12 cellular contexts compared by ENCODE assay signal in genomic region chr11:111694851-111695250, GRCh38.
A peak's percentile ranks its signal among the peaks of the same experiment; 100 is the strongest.
DNase-seq lines count a peak whose midpoint lies in the region; ATAC-seq and TF ChIP-seq lines count a peak whose summit lies in the region.
"Had no signal": no experiment of that assay in that cellular context is flagged by ENCODE, and none has a peak within 500 bp of the region (broad histone marks: within the 10 kb centered on the region; RNA-seq: fewer than 3 reads in every experiment).

No MANE protein-coding gene starts in this region.

- H3K4me3 Mint-ChIP-seq in brain: peak overlapping the region; percentile 4 to 57 (median 35)
- H3K4me3 Mint-ChIP-seq: activated naive CD4-positive, alpha-beta T cell treated with anti-CD3 and anti-CD28 coated beads, Interleukin-2, amount 10 ng/mL, durations not matched to agents 7 days and 5 days; CD4-positive, CD25-positive, alpha-beta regulatory T cell had no signal

- intact Hi-C loops in aorta (cut with DNase I): no loop called here

- no peaks in the 10 kb centered on the region for H3K27me3 ChIP-seq in ACC112 (ENCODE audit: insufficient read depth, low read length)
- no peaks in the 10 kb centered on the region for H3K27me3 ChIP-seq in aorta (ENCODE audit: control insufficient read depth in 1 of 2, insufficient read depth in 2 of 2, low read length in 1 of 2)
- H3K27me3 ChIP-seq: sigmoid colon had no signal

- peaks cover 4% of the 10 kb centered on the region for H3K36me3 Mint-ChIP-seq in brain

- H2AFZ ChIP-seq in ACC112 (ENCODE audit: low read length, unreplicated experiment): no peak overlapping the region

- TF ChIP-seq CTCF in brain (conservative IDR thresholded peaks at IDR 0.05): no peak

- peak overlapping the region; percentile 90 for H3K27ac ChIP-seq in ACC112 (ENCODE audit: low read depth, low read length)
- H3K27ac ChIP-seq in aorta (ENCODE audit: low read depth in 1 of 2, low read length in 2 of 2): no peak overlapping the region
- H3K27ac ChIP-seq: sigmoid colon had no signal

- WGBS in aorta, 2 donors: 44 to 54% methylated on average over 4 of the region's 4 CpGs

- peaks cover 2% of the 10 kb centered on the region for H3K27me3 Mint-ChIP-seq in brain
- H3K27me3 Mint-ChIP-seq: activated naive CD4-positive, alpha-beta T cell treated with anti-CD3 and anti-CD28 coated beads, Interleukin-2, amount 10 ng/mL, durations not matched to agents 7 days and 5 days; CD4-positive, CD25-positive, alpha-beta regulatory T cell had no signal

- H3K4me3 ChIP-seq in ACC112 (ENCODE audit: low read depth, low read length): no peak overlapping the region
- no peak overlapping the region for H3K4me3 ChIP-seq in aorta (ENCODE audit: low read length in 2 of 2)
- H3K4me3 ChIP-seq: sigmoid colon had no signal

- ATAC-seq in HG03196 (IDR thresholded peaks at IDR 0.05; ENCODE audit: unreplicated experiment) (no peak), HG03469 (IDR thresholded peaks at IDR 0.05; ENCODE audit: unreplicated experiment) (no peak), aorta (ENCODE audit: low FRiP score) (no peak)

- H3K4me1 Mint-ChIP-seq in brain: peaks cover 50% of the 10 kb centered on the region
- H3K4me1 Mint-ChIP-seq: activated naive CD4-positive, alpha-beta T cell treated with anti-CD3 and anti-CD28 coated beads, Interleukin-2, amount 10 ng/mL, durations not matched to agents 7 days and 5 days had no signal

- H3K36me3 ChIP-seq in ACC112 (ENCODE audit: insufficient read depth, low read length): no peaks in the 10 kb centered on the region
- H3K36me3 ChIP-seq in aorta (ENCODE audit: control insufficient read depth in 1 of 2, insufficient read depth in 2 of 2, low read length in 1 of 2): peaks cover 0 to 2% of the 10 kb centered on the region in 2 donors
- H3K36me3 ChIP-seq: sigmoid colon had no signal

- H3K9me3 ChIP-seq in aorta (ENCODE audit: control insufficient read depth, low read length): no peaks in the 10 kb centered on the region
- H3K9me3 ChIP-seq: sigmoid colon had no signal

- H3K9me3 Mint-ChIP-seq in brain: no peaks in the 10 kb centered on the region
- H3K9me3 Mint-ChIP-seq: activated naive CD4-positive, alpha-beta T cell treated with anti-CD3 and anti-CD28 coated beads, Interleukin-2, amount 10 ng/mL, durations not matched to agents 7 days and 5 days; CD4-positive, CD25-positive, alpha-beta regulatory T cell had no signal

- H3K27ac Mint-ChIP-seq in brain: peak overlapping the region in 4 of 5 experiments; percentile 56 to 88 (median 79)
- H3K27ac Mint-ChIP-seq: activated naive CD4-positive, alpha-beta T cell treated with anti-CD3 and anti-CD28 coated beads, Interleukin-2, amount 10 ng/mL, durations not matched to agents 7 days and 5 days; CD4-positive, CD25-positive, alpha-beta regulatory T cell had no signal

- peaks cover 43% of the 10 kb centered on the region for H3K4me1 ChIP-seq in ACC112 (ENCODE audit: control insufficient read depth, insufficient read depth, low read length, unreplicated experiment)
- H3K4me1 ChIP-seq in aorta (ENCODE audit: control insufficient read depth in 1 of 2, insufficient read depth in 2 of 2, low read length in 2 of 2): no peaks in the 10 kb centered on the region

- no peaks in the 10 kb centered on the region for H3K79me2 ChIP-seq in ACC112 (ENCODE audit: control insufficient read depth, insufficient read depth, low read length, unreplicated experiment)

- DNase-seq in LHCN-M2 (ENCODE audit: low read depth): peak; percentile 87
- peak; percentile 84 for DNase-seq in left kidney (ENCODE audit: low read depth, low spot score)
- no peak for DNase-seq in NCI-H82 (lab: John Stamatoyannopoulos, UW)
- DNase-seq in aorta: no peak
- DNase-seq: activated naive CD4-positive, alpha-beta T cell treated with anti-CD3 and anti-CD28 coated beads, Interleukin-2, amount 10 ng/mL, durations not matched to agents 7 days and 5 days; CD4-positive, CD25-positive, alpha-beta regulatory T cell; NCI-H1092 treated with DMSO at 0.1 percent for 48 hours; sigmoid colon had no signal

Comparison
In these comparisons a context has a peak if more than half of its experiments do, and no peak if none do; other contexts are left out.
1. DNase-seq: peak in LHCN-M2 (single experiment) and left kidney (single experiment); none in NCI-H82 (single experiment) and aorta (0 of 2).